ENCODE assay signal across 7 cellular contexts in the genomic region with DNA sequence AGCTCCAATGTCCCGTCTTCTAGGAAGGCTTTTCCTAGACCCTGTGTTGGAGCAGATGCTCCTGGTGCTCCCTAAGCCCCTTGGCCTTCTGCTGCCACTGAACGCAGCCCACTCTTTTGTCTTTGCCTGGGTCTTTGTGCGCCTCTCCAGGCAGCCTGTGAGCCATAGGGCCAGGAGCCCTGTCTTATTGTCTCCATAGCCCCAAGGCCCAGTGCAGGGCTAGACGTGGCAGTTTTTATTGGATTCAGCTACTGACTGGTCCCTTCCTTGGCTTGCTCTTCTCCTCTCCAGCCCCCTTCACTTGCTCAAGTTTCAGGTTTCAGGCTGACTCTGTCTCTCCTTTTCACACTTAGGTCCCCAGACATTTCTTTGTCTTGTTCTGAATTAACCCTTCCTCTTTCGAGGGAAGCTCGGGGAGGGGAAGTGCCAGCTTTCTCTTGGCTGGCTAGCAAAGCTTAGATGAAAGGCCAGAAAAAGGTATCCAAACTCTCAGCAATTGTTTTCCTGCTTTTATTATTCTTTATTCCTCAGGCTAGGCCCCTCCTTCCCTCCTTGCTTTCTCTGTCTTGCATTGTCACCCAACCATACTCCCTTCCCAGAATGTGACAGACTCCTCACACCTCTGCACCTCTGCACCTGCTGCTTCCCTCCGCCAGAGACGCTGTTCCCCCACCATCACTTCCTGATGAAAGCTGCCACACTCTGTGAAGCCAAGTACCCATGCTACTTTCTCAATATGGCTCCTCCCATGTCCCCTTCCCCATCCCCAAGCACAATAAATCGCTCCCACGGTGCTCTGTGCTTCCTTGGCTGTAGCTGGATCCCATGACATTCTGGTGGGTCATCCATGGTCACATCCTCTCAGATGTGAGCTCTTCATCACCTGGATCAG.
DNase-seq lines count a peak whose midpoint lies in the region; ATAC-seq and TF ChIP-seq lines count a peak whose summit lies in the region.

No MANE protein-coding gene starts in this region.

- no peak for TF ChIP-seq POLR2A in NB4 (IDR thresholded peaks at IDR 0.05; ENCODE audit: extremely low read depth, insufficient read length)

- no peaks in the 10 kb centered on the region for H3K9me3 ChIP-seq in neutrophil

- H3K79me2 ChIP-seq in GM23338 (replicated peaks; ENCODE audit: insufficient read depth), result no peaks in the 10 kb centered on the region

- no peaks in the 10 kb centered on the region for H3K36me3 Mint-ChIP-seq in GM23338 (ENCODE audit: low read depth)
- H3K36me3 Mint-ChIP-seq in activated naive CD4-positive, alpha-beta T cell treated with anti-CD3 and anti-CD28 coated beads, Interleukin-2, amount 10 ng/mL, durations not matched to agents 7 days and 5 days, result no peaks in the 10 kb centered on the region

- H3K4me2 ChIP-seq in GM23338, result no peak overlapping the region

- no peaks in the 10 kb centered on the region for H3K27me3 ChIP-seq in GM23338 (ENCODE audit: insufficient read depth)
- H3K27me3 ChIP-seq in neutrophil, result no peaks in the 10 kb centered on the region

- CTCF ChIA-PET in activated naive CD4-positive, alpha-beta T cell treated with anti-CD3 and anti-CD28 coated beads, Interleukin-2, amount 10 ng/mL, durations not matched to agents 7 days and 5 days (lab: Charles Lee), result interaction anchor here (1.1 kb wide), 3 partner anchors 9 to 98 kb away, joined by 3 to 4 read pairs (median 3); no protein-coding TSS in a partner anchor

- H3K36me3 ChIP-seq in GM23338 (ENCODE audit: insufficient read depth), result no peaks in the 10 kb centered on the region
- H3K36me3 ChIP-seq in neutrophil, result no peaks in the 10 kb centered on the region

- no peaks in the 10 kb centered on the region for H4K20me1 ChIP-seq in GM23338 (replicated peaks; ENCODE audit: insufficient read depth)

- H3K9me2 ChIP-seq in GM23338 (ENCODE audit: insufficient read depth), result peaks cover 7% of the 10 kb centered on the region; the same call in 1 of the 2 replicates

- peaks cover 7% of the 10 kb centered on the region for H3K27me3 Mint-ChIP-seq in GM23338 (ENCODE audit: insufficient read depth, low read depth, poor library complexity)
- peaks cover 4% of the 10 kb centered on the region for H3K27me3 Mint-ChIP-seq in activated naive CD4-positive, alpha-beta T cell treated with anti-CD3 and anti-CD28 coated beads, Interleukin-2, amount 10 ng/mL, durations not matched to agents 7 days and 5 days

- H3K27ac ChIP-seq in GM23338 (ENCODE audit: low read depth), result no peak overlapping the region
- H3K27ac ChIP-seq in neutrophil, result peak overlapping the region; percentile 72

- ATAC-seq in GM18870 (IDR thresholded peaks at IDR 0.05; ENCODE audit: unreplicated experiment) (peak; percentile 61), GM23338 (peak; percentile 85)

- peaks cover 8% of the 10 kb centered on the region for H3K4me1 ChIP-seq in GM23338 (ENCODE audit: insufficient read depth)
- peaks cover 46 to 67% of the 10 kb centered on the region in 2 experiments for H3K4me1 ChIP-seq in neutrophil (ENCODE audit: control insufficient read depth in 1 of 2, insufficient read depth in 1 of 2, low read depth in 1 of 2, low read length in 1 of 2)

- DNase-seq in GM23338 (ENCODE audit: low spot score) (peak; percentile 35), NB4 (ENCODE audit: low read depth) (peak; percentile 66), NCI-H187 treated with DMSO at 0.1 percent for 48 hours (lab: John Stamatoyannopoulos, UW) (no peak), HuH-7.5 (ENCODE audit: low spot score) (no peak)
- no peak for DNase-seq in activated naive CD4-positive, alpha-beta T cell treated with anti-CD3 and anti-CD28 coated beads, Interleukin-2, amount 10 ng/mL, durations not matched to agents 7 days and 5 days

- peaks cover 14% of the 10 kb centered on the region for H3K4me1 Mint-ChIP-seq in GM23338
- H3K4me1 Mint-ChIP-seq in activated naive CD4-positive, alpha-beta T cell treated with anti-CD3 and anti-CD28 coated beads, Interleukin-2, amount 10 ng/mL, durations not matched to agents 7 days and 5 days, result peaks cover 26% of the 10 kb centered on the region

- no peak overlapping the region for H3K4me3 Mint-ChIP-seq in GM23338
- no peak overlapping the region for H3K4me3 Mint-ChIP-seq in activated naive CD4-positive, alpha-beta T cell treated with anti-CD3 and anti-CD28 coated beads, Interleukin-2, amount 10 ng/mL, durations not matched to agents 7 days and 5 days

- TF ChIP-seq CTCF in GM23338 (conservative IDR thresholded peaks at IDR 0.05; ENCODE audit: low read depth in 2 of 2) (peak; percentile 45 to 64), NB4 (IDR thresholded peaks at IDR 0.05; ENCODE audit: low read depth, low read length) (no peak), neutrophil (IDR thresholded peaks at IDR 0.05) (peak; percentile 87)

- H3K9me3 Mint-ChIP-seq in GM23338, result no peaks in the 10 kb centered on the region
- H3K9me3 Mint-ChIP-seq in activated naive CD4-positive, alpha-beta T cell treated with anti-CD3 and anti-CD28 coated beads, Interleukin-2, amount 10 ng/mL, durations not matched to agents 7 days and 5 days, result no peaks in the 10 kb centered on the region

- H2AFZ ChIP-seq in GM23338, result peak overlapping the region; percentile 95

- H3K27ac Mint-ChIP-seq in GM23338, result no peak overlapping the region; the same call in 1 of the 2 replicates
- no peak overlapping the region for H3K27ac Mint-ChIP-seq in activated naive CD4-positive, alpha-beta T cell treated with anti-CD3 and anti-CD28 coated beads, Interleukin-2, amount 10 ng/mL, durations not matched to agents 7 days and 5 days

- H3K4me3 ChIP-seq in GM23338 (no peak overlapping the region), NB4 (ENCODE audit: low read depth, low read length) (no peak overlapping the region), neutrophil (ENCODE audit: low read depth in 1 of 2, low read length in 1 of 2) (no peak overlapping the region)

- no peaks in the 10 kb centered on the region for H3F3A ChIP-seq in GM23338 (replicated peaks; ENCODE audit: low read depth)

TF ChIP-seq in GM23338, 12 proteins besides CTCF, POLR2A, EP300 and RAD21 (continues in another document):
- TF ChIP-seq EZH2 (IDR thresholded peaks at IDR 0.05; ENCODE audit: low read depth, unreplicated experiment) (no peak), JUNB (IDR thresholded peaks at IDR 0.05; ENCODE audit: unreplicated experiment) (no peak), ZNF331 (CRISPR knock-in tag; IDR thresholded peaks at IDR 0.05; ENCODE audit: low read depth) (no peak)
- TF ChIP-seq, protein P1, sequence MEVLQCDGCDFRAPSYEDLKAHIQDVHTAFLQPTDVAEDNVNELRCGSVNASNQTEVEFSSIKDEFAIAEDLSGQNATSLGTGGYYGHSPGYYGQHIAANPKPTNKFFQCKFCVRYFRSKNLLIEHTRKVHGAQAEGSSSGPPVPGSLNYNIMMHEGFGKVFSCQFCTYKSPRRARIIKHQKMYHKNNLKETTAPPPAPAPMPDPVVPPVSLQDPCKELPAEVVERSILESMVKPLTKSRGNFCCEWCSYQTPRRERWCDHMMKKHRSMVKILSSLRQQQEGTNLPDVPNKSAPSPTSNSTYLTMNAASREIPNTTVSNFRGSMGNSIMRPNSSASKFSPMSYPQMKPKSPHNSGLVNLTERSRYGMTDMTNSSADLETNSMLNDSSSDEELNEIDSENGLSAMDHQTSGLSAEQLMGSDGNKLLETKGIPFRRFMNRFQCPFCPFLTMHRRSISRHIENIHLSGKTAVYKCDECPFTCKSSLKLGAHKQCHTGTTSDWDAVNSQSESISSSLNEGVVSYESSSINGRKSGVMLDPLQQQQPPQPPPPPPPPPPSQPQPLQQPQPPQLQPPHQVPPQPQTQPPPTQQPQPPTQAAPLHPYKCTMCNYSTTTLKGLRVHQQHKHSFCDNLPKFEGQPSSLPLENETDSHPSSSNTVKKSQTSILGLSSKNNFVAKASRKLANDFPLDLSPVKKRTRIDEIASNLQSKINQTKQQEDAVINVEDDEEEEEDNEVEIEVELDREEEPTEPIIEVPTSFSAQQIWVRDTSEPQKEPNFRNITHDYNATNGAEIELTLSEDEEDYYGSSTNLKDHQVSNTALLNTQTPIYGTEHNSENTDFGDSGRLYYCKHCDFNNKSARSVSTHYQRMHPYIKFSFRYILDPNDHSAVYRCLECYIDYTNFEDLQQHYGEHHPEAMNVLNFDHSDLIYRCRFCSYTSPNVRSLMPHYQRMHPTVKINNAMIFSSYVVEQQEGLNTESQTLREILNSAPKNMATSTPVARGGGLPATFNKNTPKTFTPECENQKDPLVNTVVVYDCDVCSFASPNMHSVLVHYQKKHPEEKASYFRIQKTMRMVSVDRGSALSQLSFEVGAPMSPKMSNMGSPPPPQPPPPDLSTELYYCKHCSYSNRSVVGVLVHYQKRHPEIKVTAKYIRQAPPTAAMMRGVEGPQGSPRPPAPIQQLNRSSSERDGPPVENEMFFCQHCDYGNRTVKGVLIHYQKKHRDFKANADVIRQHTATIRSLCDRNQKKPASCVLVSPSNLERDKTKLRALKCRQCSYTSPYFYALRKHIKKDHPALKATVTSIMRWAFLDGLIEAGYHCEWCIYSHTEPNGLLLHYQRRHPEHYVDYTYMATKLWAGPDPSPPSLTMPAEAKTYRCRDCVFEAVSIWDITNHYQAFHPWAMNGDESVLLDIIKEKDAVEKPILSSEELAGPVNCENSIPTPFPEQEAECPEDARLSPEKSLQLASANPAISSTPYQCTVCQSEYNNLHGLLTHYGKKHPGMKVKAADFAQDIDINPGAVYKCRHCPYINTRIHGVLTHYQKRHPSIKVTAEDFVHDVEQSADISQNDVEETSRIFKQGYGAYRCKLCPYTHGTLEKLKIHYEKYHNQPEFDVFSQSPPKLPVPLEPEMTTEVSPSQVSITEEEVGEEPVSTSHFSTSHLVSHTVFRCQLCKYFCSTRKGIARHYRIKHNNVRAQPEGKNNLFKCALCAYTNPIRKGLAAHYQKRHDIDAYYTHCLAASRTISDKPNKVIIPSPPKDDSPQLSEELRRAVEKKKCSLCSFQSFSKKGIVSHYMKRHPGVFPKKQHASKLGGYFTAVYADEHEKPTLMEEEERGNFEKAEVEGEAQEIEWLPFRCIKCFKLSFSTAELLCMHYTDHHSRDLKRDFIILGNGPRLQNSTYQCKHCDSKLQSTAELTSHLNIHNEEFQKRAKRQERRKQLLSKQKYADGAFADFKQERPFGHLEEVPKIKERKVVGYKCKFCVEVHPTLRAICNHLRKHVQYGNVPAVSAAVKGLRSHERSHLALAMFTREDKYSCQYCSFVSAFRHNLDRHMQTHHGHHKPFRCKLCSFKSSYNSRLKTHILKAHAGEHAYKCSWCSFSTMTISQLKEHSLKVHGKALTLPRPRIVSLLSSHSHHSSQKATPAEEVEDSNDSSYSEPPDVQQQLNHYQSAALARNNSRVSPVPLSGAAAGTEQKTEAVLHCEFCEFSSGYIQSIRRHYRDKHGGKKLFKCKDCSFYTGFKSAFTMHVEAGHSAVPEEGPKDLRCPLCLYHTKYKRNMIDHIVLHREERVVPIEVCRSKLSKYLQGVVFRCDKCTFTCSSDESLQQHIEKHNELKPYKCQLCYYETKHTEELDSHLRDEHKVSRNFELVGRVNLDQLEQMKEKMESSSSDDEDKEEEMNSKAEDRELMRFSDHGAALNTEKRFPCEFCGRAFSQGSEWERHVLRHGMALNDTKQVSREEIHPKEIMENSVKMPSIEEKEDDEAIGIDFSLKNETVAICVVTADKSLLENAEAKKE (CRISPR knock-in tag; IDR thresholded peaks at IDR 0.05), result no peak

Comparison
In these comparisons a context has a peak if more than half of its experiments do, and no peak if none do; other contexts are left out.
1. DNase-seq: peak in GM23338 (single experiment) and NB4 (single experiment); none in NCI-H187 treated with DMSO at 0.1 percent for 48 hours (single experiment), HuH-7.5 (single experiment) and activated naive CD4-positive, alpha-beta T cell treated with anti-CD3 and anti-CD28 coated beads, Interleukin-2, amount 10 ng/mL, durations not matched to agents 7 days and 5 days (single experiment).